31 cellular contexts compared by ENCODE assay signal in the genomic region with DNA sequence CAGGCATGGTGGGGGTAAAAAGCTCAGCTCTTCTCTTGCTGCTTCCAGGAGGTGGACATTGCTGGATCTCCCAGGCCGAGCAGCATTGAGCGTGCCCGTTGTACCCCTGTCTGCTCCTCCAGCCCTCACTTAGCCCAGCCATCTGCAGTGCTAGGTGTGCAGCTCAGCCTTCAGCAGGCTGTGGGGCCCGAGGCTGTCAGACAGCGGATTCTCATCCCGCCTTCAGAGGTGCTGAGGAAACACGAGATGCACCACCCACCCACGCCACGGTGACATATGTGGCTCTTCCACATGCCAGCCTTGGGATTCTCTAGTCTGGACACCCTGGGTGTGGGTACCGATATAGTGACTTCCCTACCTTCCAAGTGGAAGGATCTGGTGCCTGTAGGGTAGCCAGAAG.
"Had no signal": no experiment of that assay in that cellular context is flagged by ENCODE, and none has a peak within 500 bp of the region (broad histone marks: within the 10 kb centered on the region; RNA-seq: fewer than 3 reads in every experiment).

No MANE protein-coding gene starts in this region.

- H3K36me3 ChIP-seq: ascending aorta, breast epithelium, cardiac muscle cell, esophagus muscularis mucosa, gastrocnemius medialis had no signal

- DNase-seq: activated CD4-positive, alpha-beta memory T cell treated with anti-CD3 and anti-CD28 coated beads, Interleukin-2, amount 10 ng/mL, durations not matched to agents 7 days and 5 days; activated CD4-positive, alpha-beta T cell treated with anti-CD3 and anti-CD28 coated beads for 1 hour; activated CD4-positive, alpha-beta T cell treated with anti-CD3 and anti-CD28 coated beads for 4 hours; activated CD4-positive, alpha-beta T cell treated with anti-CD3 and anti-CD28 coated beads, Interleukin-2, amount 10 ng/mL, durations not matched to agents 7 days and 5 days; activated CD4-positive, alpha-beta T cell treated with anti-CD3 and anti-CD28 coated beads, Interleukin-2, amount 50 U/mL, for 4 hours; activated CD8-positive, alpha-beta memory T cell treated with anti-CD3 and anti-CD28 coated beads, Interleukin-2, amount 50 U/mL, for 48 hours; activated gamma-delta T cell; activated naive CD4-positive, alpha-beta T cell; activated naive CD4-positive, alpha-beta T cell treated with anti-CD3 and anti-CD28 coated beads, Interleukin-2, amount 10 ng/mL, durations not matched to agents 7 days and 5 days; activated naive CD8-positive, alpha-beta T cell treated with anti-CD3 and anti-CD28 coated beads, Interleukin-2, amount 10 ng/mL, durations not matched to agents 7 days and 5 days; activated T-cell treated with anti-CD3 and anti-CD28 coated beads for 4 hours; activated T-cell treated with anti-CD3 and anti-CD28 coated beads, Interleukin-2, amount 50 U/mL, for 24 hours; activated T-cell treated with anti-CD3 and anti-CD28 coated beads, Interleukin-2, amount 50 U/mL, for 72 hours; central memory CD4-positive, alpha-beta T cell; cerebellar nuclear complex; effector CD4-positive, alpha-beta T cell; effector memory CD8-positive, alpha-beta T cell; erythroblast; foreskin keratinocyte; gastrocnemius medialis; glutamatergic neuron; T-helper 1 cell; T-helper 2 cell had no signal

- H3K27me3 ChIP-seq: ascending aorta, cardiac muscle cell, gastrocnemius medialis had no signal

- H3K9me3 ChIP-seq: ascending aorta, breast epithelium, esophagus muscularis mucosa, gastrocnemius medialis had no signal

- ATAC-seq: activated naive CD4-positive, alpha-beta T cell treated with anti-CD3 and anti-CD28 coated beads, Interleukin-2, amount 50 U/mL, for 72 hours; activated T-cell treated with anti-CD3 and anti-CD28 coated beads, Interleukin-2, amount 50 U/mL, for 72 hours; effector memory CD8-positive, alpha-beta T cell; foreskin keratinocyte; gastrocnemius medialis; WTC11 had no signal

- H3K4me1 ChIP-seq: ascending aorta, foreskin keratinocyte, gastrocnemius medialis had no signal

- H3K4me3 ChIP-seq: ascending aorta, breast epithelium, cardiac muscle cell, coronary artery, esophagus muscularis mucosa, gastrocnemius medialis had no signal

- H3K27ac ChIP-seq: ascending aorta, breast epithelium, coronary artery, esophagus muscularis mucosa, foreskin keratinocyte, gastrocnemius medialis, VCaP had no signal
